14 cellular contexts compared by ENCODE assay signal in genomic region chr5:111829701-111830100, GRCh38.
A peak's percentile ranks its signal among the peaks of the same experiment; 100 is the strongest.
DNase-seq lines count a peak whose midpoint lies in the region; ATAC-seq and TF ChIP-seq lines count a peak whose summit lies in the region.
"Had no signal": no experiment of that assay in that cellular context is flagged by ENCODE, and none has a peak within 500 bp of the region (broad histone marks: within the 10 kb centered on the region; RNA-seq: fewer than 3 reads in every experiment).

No MANE protein-coding gene starts in this region.

- H3K14ac ChIP-seq in IMR-90 (replicated peaks; ENCODE audit: low read depth, low read length) = no peak overlapping the region

- H3K4ac ChIP-seq in IMR-90 (ENCODE audit: low read depth, low read length) = no peak overlapping the region

- DNase-seq in AG09319 (ENCODE audit: extremely low read depth, low read depth) (peak; percentile 23), IMR-90 (peak; percentile 77), brain microvascular endothelial cell (peak; percentile 96), kidney tubule cell (ENCODE audit: low spot score) (peak; percentile 72), NCI-H1105 (lab: John Stamatoyannopoulos, UW) (no peak), NCI-H1930 (lab: John Stamatoyannopoulos, UW) (no peak), NCI-H1048 (lab: John Stamatoyannopoulos, UW) (no peak)
- DNase-seq: activated CD4-positive, alpha-beta T cell treated with anti-CD3 and anti-CD28 coated beads, Interleukin-2, amount 10 ng/mL, durations not matched to agents 7 days and 5 days; left cardiac atrium; NCI-H1417; T-cell had no signal

- H3K4me2 ChIP-seq in IMR-90 (ENCODE audit: low read depth, low read length) = no peak overlapping the region

- no peaks in the 10 kb centered on the region for H3K9me1 ChIP-seq in IMR-90 (ENCODE audit: insufficient read depth, low read length)

- no peak overlapping the region for H2BK5ac ChIP-seq in IMR-90 (ENCODE audit: low read depth, low read length, poor library complexity, severe bottlenecking)

- H4K91ac ChIP-seq in IMR-90 (ENCODE audit: insufficient read depth, low read depth, low read length) = no peak overlapping the region

- no peak overlapping the region; the same call in 1 of the 2 replicates for H4K5ac ChIP-seq in IMR-90 (ENCODE audit: low read depth, low read length)

- CTCF ChIA-PET in IMR-90 (lab: Yijun Ruan, JAX) = interaction anchor here (1.0 kb wide), 1 partner anchor 9 kb away, joined by 4 read pairs; no protein-coding TSS in a partner anchor

- WGBS in IMR-90 (ENCODE audit: extremely low coverage in 2 of 2, insufficient read length in 1 of 2), 2 experiments = no CpG with 5 or more reads among the region's 1 CpG

- no peaks in the 10 kb centered on the region for H3K27me3 ChIP-seq in IMR-90 (ENCODE audit: control insufficient read depth, insufficient read depth, low read length)
- no peaks in the 10 kb centered on the region for H3K27me3 ChIP-seq in brain microvascular endothelial cell (replicated peaks)

- in situ Hi-C loops in IMR-90 (cut with MboI; ENCODE audit: low sequenced_read_pairs) (no loop called here), brain microvascular endothelial cell (cut with HindIII; ENCODE audit: low pct_ligation_motif_present, low sequenced_read_pairs) (no loop called here)

- H3K23ac ChIP-seq in IMR-90 (ENCODE audit: low read depth, low read length) = no peak overlapping the region

- H3K27ac ChIP-seq in IMR-90 (ENCODE audit: insufficient read depth, low read length) (no peak overlapping the region), brain microvascular endothelial cell (peak overlapping the region; percentile 92)
- H3K27ac ChIP-seq: C4-2B had no signal

- no peak overlapping the region for H3K56ac ChIP-seq in IMR-90 (ENCODE audit: extremely low read depth, insufficient read depth, low read length)

- ATAC-seq in IMR-90 (ENCODE audit: low read depth) (peak; percentile 77), GM21723 (IDR thresholded peaks at IDR 0.05; ENCODE audit: unreplicated experiment) (no peak)
- ATAC-seq: left cardiac atrium; natural killer cell treated with Interleukin-12 subunit alpha and Interleukin-12 subunit beta and Interleukin-15 and Interleukin-18, amount 100 ng/mL, for 72 hours; T-cell had no signal

- no peaks in the 10 kb centered on the region for H3K79me1 ChIP-seq in IMR-90 (ENCODE audit: low read depth in 1 of 2, low read length in 2 of 2)

- no peaks in the 10 kb centered on the region for H3K36me3 ChIP-seq in IMR-90 (ENCODE audit: control insufficient read depth, insufficient read depth, low read length)
- no peaks in the 10 kb centered on the region for H3K36me3 ChIP-seq in brain microvascular endothelial cell (replicated peaks)

- no peaks in the 10 kb centered on the region for H3K9me3 ChIP-seq in IMR-90 (ENCODE audit: control insufficient read depth, insufficient read depth, low read length)

- no peak for TF ChIP-seq RAD21 in IMR-90 (IDR thresholded peaks at IDR 0.05; ENCODE audit: low read length)

- H4K8ac ChIP-seq in IMR-90 (ENCODE audit: low read depth in 2 of 2, low read length in 2 of 2) = no peak overlapping the region

- no peak overlapping the region for H3K9ac ChIP-seq in IMR-90 (ENCODE audit: low read depth, low read length)

- POLR2A ChIA-PET in IMR-90 (lab: Charles Lee; ENCODE audit: unreplicated experiment) = no interaction called here

- no peaks in the 10 kb centered on the region; the same call in 1 of the 2 replicates for H3K4me1 ChIP-seq in IMR-90 (ENCODE audit: control insufficient read depth, insufficient read depth, low read length)

- TF ChIP-seq POLR2A in IMR-90 (IDR thresholded peaks at IDR 0.05; ENCODE audit: low read depth, low read length) = no peak

- H2BK15ac ChIP-seq in IMR-90 (ENCODE audit: low read depth, low read length) = no peak overlapping the region

- TF ChIP-seq CTCF in AG09319 (IDR thresholded peaks at IDR 0.05; ENCODE audit: low read depth, low read length) = no peak
- no peak for TF ChIP-seq CTCF in IMR-90 (conservative IDR thresholded peaks at IDR 0.05; ENCODE audit: low read depth, low read length)
- no peak for TF ChIP-seq CTCF in brain microvascular endothelial cell (IDR thresholded peaks at IDR 0.05; ENCODE audit: low read depth, low read length, missing control alignments)

- H2AK5ac ChIP-seq in IMR-90 (ENCODE audit: low read depth, low read length) = no peak overlapping the region

- H2BK20ac ChIP-seq in IMR-90 (ENCODE audit: low read depth, low read length) = no peak overlapping the region

- H2AFZ ChIP-seq in IMR-90 (replicated peaks; ENCODE audit: low read length, poor library complexity) = no peak overlapping the region

- H4K20me1 ChIP-seq in IMR-90 (ENCODE audit: insufficient read depth, low read length) = no peaks in the 10 kb centered on the region

- H3K4me3 ChIP-seq in IMR-90 (ENCODE audit: insufficient read depth, low read depth, low read length) (no peak overlapping the region), brain microvascular endothelial cell (ENCODE audit: low read depth, low read length) (no peak overlapping the region)

- no peak overlapping the region for H2AK9ac ChIP-seq in IMR-90 (replicated peaks; ENCODE audit: low read depth, low read length, poor library complexity)

- H2BK120ac ChIP-seq in IMR-90 (ENCODE audit: low read depth, low read length) = no peak overlapping the region

- no peak overlapping the region for H3K18ac ChIP-seq in IMR-90 (ENCODE audit: low read depth, low read length)

- intact Hi-C loops in IMR-90 (cut with micrococcal nuclease) = no loop called here

- BruUV-seq in IMR-90 (replicated peaks; lab: Mats Ljungman, UMichigan) = no TSS peak

- dilution Hi-C loops in IMR-90 (cut with HindIII; ENCODE audit: low sequenced_read_pairs, unreplicated experiment) = no loop called here

TF ChIP-seq in IMR-90, 13 proteins besides CTCF, POLR2A, EP300 and RAD21:
- no peak for TF ChIP-seq RCOR1 (IDR thresholded peaks at IDR 0.05; ENCODE audit: insufficient replicate concordance, low read length)
- no peak for TF ChIP-seq NFE2L2 (IDR thresholded peaks at IDR 0.05; ENCODE audit: low read depth, low read length)
- no peak for TF ChIP-seq USF2 (IDR thresholded peaks at IDR 0.05; ENCODE audit: low read depth, low read length)
- no peak for TF ChIP-seq CEBPB (IDR thresholded peaks at IDR 0.05; ENCODE audit: low read depth, low read length)
- no peak for TF ChIP-seq BHLHE40 (IDR thresholded peaks at IDR 0.05; ENCODE audit: low read depth, low read length)
- no peak for TF ChIP-seq RFX5 (IDR thresholded peaks at IDR 0.05; ENCODE audit: low read depth, low read length)
- TF ChIP-seq CHD1 (IDR thresholded peaks at IDR 0.05; ENCODE audit: low read depth, low read length) = no peak
- TF ChIP-seq FOS (IDR thresholded peaks at IDR 0.05; ENCODE audit: low read depth, low read length) = no peak

Comparison
In these comparisons a context has a peak if more than half of its experiments do, and no peak if none do; other contexts are left out.
1. DNase-seq: peak in AG09319 (single experiment), IMR-90 (single experiment), brain microvascular endothelial cell (single experiment) and kidney tubule cell (single experiment); none in NCI-H1105 (single experiment), NCI-H1930 (0 of 2) and NCI-H1048 (single experiment).